In genomic region chr19:53082929-53083328, GRCh38 we compare ENCODE assay signal across 9 cellular contexts. TPM values are rescaled to one million over a fixed set of nuclear protein-coding genes. Genes with fewer than 3 reads are reported as not detected.
"Had no signal": no experiment of that assay in that cellular context is flagged by ENCODE, and none has a peak within 500 bp of the region (broad histone marks: within the 10 kb centered on the region; RNA-seq: fewer than 3 reads in every experiment).

No MANE protein-coding gene starts in this region.

- FAIRE-seq: G401.6, GM12878, GM12891, GM12892, GM18507, GM19239 had no signal

- DNase-seq: GDM1, GF-D8 had no signal

- H3K4me3 ChIP-seq: GM12878 had no signal

- ATAC-seq: GM12878 had no signal

RNA-seq across cellular contexts. Expression of gene ERVV-2, which starts 38.4 kb away (rescaled TPM):
- total RNA-seq: G401, GM12878 had no signal
